ENCODE assay signal across 9 cellular contexts in genomic region chr22:43828711-43829447, GRCh38. TPM values are rescaled to one million over a fixed set of nuclear protein-coding genes. Genes with fewer than 3 reads are reported as not detected.
DNase-seq lines count a peak whose midpoint lies in the region; ATAC-seq lines count a peak whose summit lies in the region.
"Had no signal": no experiment of that assay in that cellular context is flagged by ENCODE, and none has a peak within 500 bp of the region (broad histone marks: within the 10 kb centered on the region; RNA-seq: fewer than 3 reads in every experiment).

No MANE protein-coding gene starts in this region.

- H2AFZ ChIP-seq in GM23248, result no peak overlapping the region

- H3K4me1 ChIP-seq in GM23248 (ENCODE audit: insufficient read depth), result peaks cover 17% of the 10 kb centered on the region
- H3K4me1 ChIP-seq in adipocyte (ENCODE audit: control insufficient read depth, insufficient read depth, low read length), result peaks cover 39% of the 10 kb centered on the region

- ATAC-seq in left cardiac atrium (peak; percentile 69), HG03571 (IDR thresholded peaks at IDR 0.05; ENCODE audit: unreplicated experiment) (no peak)

- intact Hi-C loops in left cardiac atrium (cut with DNase I), result no loop called here

- H3K4me2 ChIP-seq in GM23248 (ENCODE audit: unreplicated experiment), result no peak overlapping the region

- H3F3A ChIP-seq in GM23248 (ENCODE audit: insufficient read depth), result peaks cover 22% of the 10 kb centered on the region

- H3K36me3 ChIP-seq in GM23248 (ENCODE audit: low read depth) (no peaks in the 10 kb centered on the region), adipocyte (ENCODE audit: control insufficient read depth, insufficient read depth, low read length, severe bottlenecking) (no peaks in the 10 kb centered on the region)

- H3K9me3 ChIP-seq in GM23248 (ENCODE audit: low read depth), result no peaks in the 10 kb centered on the region
- no peaks in the 10 kb centered on the region for H3K9me3 ChIP-seq in adipocyte (ENCODE audit: control insufficient read depth, low read length)

- H3K9ac ChIP-seq in GM23248 (no peak overlapping the region), adipocyte (ENCODE audit: low read length) (peak overlapping the region; percentile 11)

- H3K27me3 ChIP-seq in GM23248 (replicated peaks; ENCODE audit: insufficient read depth) (no peaks in the 10 kb centered on the region), adipocyte (replicated peaks; ENCODE audit: control insufficient read depth, insufficient read depth, low read length) (peaks cover 6% of the 10 kb centered on the region)

- 19% methylated on average over 16 to 17 of the region's 19 CpGs for WGBS in GM23248 (ENCODE audit: low coverage in 1 of 2, low lambda C conversion rate in 2 of 2, missing lambda C conversion rate in 2 of 2), 2 experiments

- H3K27ac ChIP-seq in GM23248, result no peak overlapping the region

- H4K20me1 ChIP-seq in GM23248 (ENCODE audit: insufficient read depth), result no peaks in the 10 kb centered on the region

- DNase-seq in GM23248 (peak; percentile 63), adipocyte (ENCODE audit: low read depth) (no peak), left cardiac atrium (peak; percentile 85), skeletal muscle cell (ENCODE audit: low read depth) (peak; percentile 63), epidermal melanocyte (ENCODE audit: insufficient read length, low spot score) (no peak), NCI-H345 treated with DMSO at 0.1 percent for 48 hours (lab: John Stamatoyannopoulos, UW; ENCODE audit: unreplicated experiment) (no peak), SW 1271 (lab: John Stamatoyannopoulos, UW) (no peak)
- DNase-seq: activated CD8-positive, alpha-beta memory T cell treated with anti-CD3 and anti-CD28 coated beads for 24 hours had no signal

- H3K4me3 ChIP-seq in GM23248 (no peak overlapping the region), adipocyte (ENCODE audit: low read length) (peak overlapping the region; percentile 35), skeletal muscle cell (ENCODE audit: low read depth, low read length) (no peak overlapping the region)

- in situ Hi-C loops in GM23248 (cut with MboI), result no loop called here

- H3K79me2 ChIP-seq in GM23248 (ENCODE audit: insufficient read depth), result no peaks in the 10 kb centered on the region

- no peaks in the 10 kb centered on the region for H3K9me2 ChIP-seq in GM23248 (ENCODE audit: insufficient read depth)

RNA-seq across cellular contexts. Expression of gene EFCAB6, which starts 16.8 kb away (rescaled TPM):
- 1.5 and 3.5 TPM in 2 replicates for total RNA-seq in GM23248 (2014; rRNA removed; shearing (Covaris generic))
- polyA plus RNA-seq in GM23248 (2016; fragmentation: Nextera tagmentation; extraction: Ambion mirVana), result 2.0 and 2.1 TPM in 2 replicates
- 1 to 10 TPM; 1.7 to 1.8 TPM for total RNA-seq in left cardiac atrium

RNA-seq across cellular contexts. Expression of gene SULT4A1, which starts 33.4 kb away (rescaled TPM):
- total RNA-seq in GM23248 (2014; rRNA removed; shearing (Covaris generic)), result not detected in 2 replicates
- not detected in 2 replicates for polyA plus RNA-seq in GM23248 (2016; fragmentation: Nextera tagmentation; extraction: Ambion mirVana)
- total RNA-seq in left cardiac atrium, result under 1 TPM; 0.29 to 0.63 TPM

Comparison
In these comparisons a context has a peak if more than half of its experiments do, and no peak if none do; other contexts are left out.
1. DNase-seq: peak in GM23248 (single experiment), left cardiac atrium (single experiment) and skeletal muscle cell (single experiment); none in adipocyte (single experiment), epidermal melanocyte (single experiment), NCI-H345 treated with DMSO at 0.1 percent for 48 hours (single experiment) and SW 1271 (0 of 2).